In the genomic region with DNA sequence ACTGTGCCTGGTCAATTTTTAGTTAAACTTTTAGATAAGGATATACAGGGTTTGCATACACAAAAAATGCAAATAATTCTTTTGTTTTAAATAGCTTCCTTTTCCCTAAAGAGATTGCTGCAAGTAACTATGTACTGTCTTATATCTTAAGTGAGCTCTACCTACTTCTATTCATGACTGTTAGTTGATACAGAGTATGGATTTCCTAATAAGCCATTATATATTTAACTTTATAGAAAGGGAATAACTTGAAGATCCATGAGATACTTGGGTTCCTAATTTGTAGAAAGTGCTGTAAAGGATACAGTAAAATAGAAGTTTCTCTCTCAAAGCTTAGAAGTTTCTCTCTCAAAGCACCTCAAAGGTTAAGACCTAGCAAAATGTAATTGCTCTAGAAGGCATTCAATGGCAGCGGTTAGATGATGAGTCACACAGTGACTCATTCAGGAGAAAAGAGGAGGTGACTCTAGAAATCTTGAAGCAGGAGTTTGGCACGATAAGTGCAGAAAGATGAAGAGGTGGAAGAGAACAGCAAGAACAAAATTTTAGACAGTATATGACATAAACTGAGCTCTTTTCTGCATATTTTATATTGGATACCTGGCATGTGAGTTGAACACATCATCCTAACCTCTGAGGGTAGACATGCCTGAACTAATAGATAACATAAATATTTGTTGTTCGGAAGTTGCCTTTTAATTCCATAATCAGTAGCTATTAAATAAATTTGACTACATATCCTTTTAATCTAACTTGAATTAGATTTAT, we compare ENCODE assay signal across 8 cellular contexts. TPM values are rescaled to one million over a fixed set of nuclear protein-coding genes. Genes with fewer than 3 reads are reported as not detected.
DNase-seq lines count a peak whose midpoint lies in the region; ATAC-seq, FAIRE-seq and TF ChIP-seq lines count a peak whose summit lies in the region.

No MANE protein-coding gene starts in this region.

- peaks cover 49% of the 10 kb centered on the region for H3K36me3 Mint-ChIP-seq in endodermal cell (ENCODE audit: low read depth)

- TF ChIP-seq CTCF in GM12878 (IDR thresholded peaks at IDR 0.05 in 2 of 3, conservative IDR thresholded peaks at IDR 0.05 in 1 of 3; ENCODE audit: control insufficient read depth in 2 of 3, extremely low read depth in 1 of 3, insufficient read depth in 1 of 3, low read depth in 3 of 3, low read length in 3 of 3) (no peak), osteoblast (IDR thresholded peaks at IDR 0.05; ENCODE audit: extremely low read depth, low read depth, low read length) (no peak), endodermal cell (conservative IDR thresholded peaks at IDR 0.05) (no peak), kidney (IDR thresholded peaks at IDR 0.05; ENCODE audit: borderline replicate concordance, extremely low read depth, insufficient read depth) (no peak)

- ATAC-seq in GM18498 (IDR thresholded peaks at IDR 0.05; ENCODE audit: unreplicated experiment) (peak; percentile 48), HG02588 (IDR thresholded peaks at IDR 0.05; ENCODE audit: unreplicated experiment) (peak; percentile 64), GM12878 (peak; percentile 85)

- no peaks in the 10 kb centered on the region for H4K20me1 ChIP-seq in GM12878 (ENCODE audit: control insufficient read depth, insufficient read depth)
- H4K20me1 ChIP-seq in osteoblast (ENCODE audit: insufficient read depth, low read length): no peaks in the 10 kb centered on the region

- H3K4me3 ChIP-seq in GM12878 (no peak overlapping the region), osteoblast (ENCODE audit: insufficient read depth, low read length) (no peak overlapping the region), endodermal cell (ENCODE audit: low read length) (no peak overlapping the region), kidney (ENCODE audit: low read length in 2 of 2) (no peak overlapping the region)

- DNase-seq in NOMO-1 treated with dmso at 0.1 percent for 144 hours (lab: John Stamatoyannopoulos, UW; ENCODE audit: unreplicated experiment) (peak; percentile 84), GM12878 (ENCODE audit: low read depth, low spot score) (no peak), osteoblast (ENCODE audit: insufficient read length, low spot score, missing footprints) (peak; percentile 90), NCI-H748 treated with DMSO at 0.1 percent for 48 hours (lab: John Stamatoyannopoulos, UW) (no peak), endodermal cell (no peak), kidney (no peak)

- peaks cover 0 to 27% of the 10 kb centered on the region in 2 experiments; a peak in 3 of 4 replicates for H3K36me3 ChIP-seq in GM12878 (ENCODE audit: control insufficient read depth in 2 of 2, insufficient read depth in 2 of 2, low read length in 1 of 2)
- H3K36me3 ChIP-seq in osteoblast (ENCODE audit: insufficient read depth, low read length): peaks cover 59% of the 10 kb centered on the region
- peaks cover 77% of the 10 kb centered on the region for H3K36me3 ChIP-seq in endodermal cell (ENCODE audit: control insufficient read depth, insufficient read depth, low read length)
- peaks cover 9 to 43% of the 10 kb centered on the region in 2 donors for H3K36me3 ChIP-seq in kidney (ENCODE audit: control insufficient read depth in 1 of 2, insufficient read depth in 2 of 2, low read length in 2 of 2)

- H3K27ac ChIP-seq in GM12878 (ENCODE audit: control insufficient read depth, insufficient read depth): no peak overlapping the region; the same call in 1 of the 2 replicates
- peak overlapping the region; percentile 35 for H3K27ac ChIP-seq in osteoblast (ENCODE audit: low read depth, low read length)
- no peak overlapping the region for H3K27ac ChIP-seq in endodermal cell (ENCODE audit: low read depth, low read length)
- H3K27ac ChIP-seq in kidney (ENCODE audit: low read depth in 2 of 2, low read length in 2 of 2): peak overlapping the region in 1 of 2 donors; percentile 2

- SMC1A ChIA-PET in GM12878 (lab: Charles Lee; ENCODE audit: uncharacterized antibody, unreplicated experiment): interaction anchor here (0.6 to 1.1 kb wide), 3 partner anchors 9 to 80 kb away, joined by 3 read pairs; partner anchors contain the start of genes BRIX1 and RAD1

- intact Hi-C loops in GM12878 (cut with micrococcal nuclease; ENCODE audit: unreplicated experiment) (loop anchor here (10.0 kb wide), 1 partner anchor 1231 kb away; the partner anchor contains the start of genes LMBRD2 and SKP2), kidney (cut with DNase I) (no loop called here)

- BruUV-seq in GM12878 (replicated peaks; lab: Mats Ljungman, UMichigan): no TSS peak

- H3K9ac ChIP-seq in GM12878 (ENCODE audit: control insufficient read depth, insufficient read depth, low read length) (no peak overlapping the region), endodermal cell (ENCODE audit: extremely low read depth, low read length, poor library complexity, severe bottlenecking) (no peak overlapping the region), kidney (ENCODE audit: low read length in 2 of 2) (no peak overlapping the region)

- CTCF ChIA-PET in GM12878 (lab: Yijun Ruan, JAX): interaction anchor here (0.9 to 2.3 kb wide), 4 partner anchors 20 to 103 kb away, joined by 3 to 8 read pairs (median 4); no protein-coding TSS in a partner anchor

- no peaks in the 10 kb centered on the region; the same call in 1 of the 2 replicates for H3K4me1 ChIP-seq in GM12878 (ENCODE audit: control insufficient read depth, insufficient read depth, low read length)
- peaks cover 14% of the 10 kb centered on the region for H3K4me1 ChIP-seq in osteoblast (ENCODE audit: insufficient read depth, low read length)
- H3K4me1 ChIP-seq in endodermal cell (ENCODE audit: control insufficient read depth, insufficient read depth, low read length): no peaks in the 10 kb centered on the region
- H3K4me1 ChIP-seq in kidney (ENCODE audit: control insufficient read depth in 1 of 2, insufficient read depth in 1 of 2, low read depth in 1 of 2, low read length in 2 of 2): no peaks in the 10 kb centered on the region

- no peak for TF ChIP-seq RAD21 in GM12878 (IDR thresholded peaks at IDR 0.05; ENCODE audit: insufficient read depth, low read depth, low read length)

- no peaks in the 10 kb centered on the region for H3K9me3 Mint-ChIP-seq in endodermal cell

- no peak overlapping the region for H2AFZ ChIP-seq in GM12878 (ENCODE audit: control insufficient read depth, low read depth, low read length)
- no peak overlapping the region for H2AFZ ChIP-seq in osteoblast (ENCODE audit: low read length)

- no peak overlapping the region for H3K4me3 Mint-ChIP-seq in endodermal cell

- H3K4me1 Mint-ChIP-seq in endodermal cell: no peaks in the 10 kb centered on the region

- RAD21 ChIA-PET in GM12878 (lab: Charles Lee; ENCODE audit: unreplicated experiment): interaction anchor here (1.0 to 2.0 kb wide), 2 partner anchors 9 to 24 kb away, joined by 3 to 8 read pairs; partner anchors contain the start of genes BRIX1 and RAD1

- H3K27me3 Mint-ChIP-seq in endodermal cell (ENCODE audit: insufficient read depth): no peaks in the 10 kb centered on the region

- no peak for FAIRE-seq in GM12878 (lab: Jason Lieb, UNC)
- no peak for FAIRE-seq in kidney (lab: Jason Lieb, UNC)

- TF ChIP-seq POLR2A in GM12878 (IDR thresholded peaks at IDR 0.05; ENCODE audit: low read depth, low read length): no peak

- POLR2A ChIA-PET in GM12878 (lab: Charles Lee): no interaction called here

- TF ChIP-seq EP300 in GM12878 (IDR thresholded peaks at IDR 0.05; ENCODE audit: borderline replicate concordance in 1 of 2, control insufficient read depth in 1 of 2, low read depth in 2 of 2, low read length in 2 of 2): no peak; a peak in 1 of 4 replicates

- H3K79me2 ChIP-seq in GM12878 (ENCODE audit: control insufficient read depth, insufficient read depth, low read length) (peaks cover 17% of the 10 kb centered on the region), osteoblast (ENCODE audit: insufficient read depth, low read length) (peaks cover 18% of the 10 kb centered on the region)

- no peak overlapping the region for H3K27ac Mint-ChIP-seq in endodermal cell

- in situ Hi-C loops in GM12878 (cut with MboI): loop anchor here (25.0 kb wide), 2 partner anchors 437 to 912 kb away; partner anchors contain the start of gene AMACR

- H3K4me2 ChIP-seq in GM12878 (ENCODE audit: control insufficient read depth, insufficient read depth): no peak overlapping the region
- peak overlapping the region; percentile 18 for H3K4me2 ChIP-seq in osteoblast (ENCODE audit: insufficient read depth, low read length)

- H3K27me3 ChIP-seq in GM12878 (replicated peaks in 1 of 2; ENCODE audit: control insufficient read depth in 2 of 2, insufficient read depth in 2 of 2, low read length in 1 of 2): no peaks in the 10 kb centered on the region
- no peaks in the 10 kb centered on the region for H3K27me3 ChIP-seq in osteoblast (ENCODE audit: insufficient read depth, low read length)
- H3K27me3 ChIP-seq in endodermal cell (ENCODE audit: control insufficient read depth, insufficient read depth, low read length, poor library complexity, severe bottlenecking): no peaks in the 10 kb centered on the region

- H3K9me3 ChIP-seq in GM12878 (replicated peaks; ENCODE audit: control insufficient read depth, insufficient read depth, low read length) (no peaks in the 10 kb centered on the region), osteoblast (ENCODE audit: low read depth, low read length) (no peaks in the 10 kb centered on the region), endodermal cell (ENCODE audit: control insufficient read depth, low read length) (no peaks in the 10 kb centered on the region), kidney (ENCODE audit: control insufficient read depth in 1 of 2, low read length in 2 of 2) (no peaks in the 10 kb centered on the region)

- WGBS in GM12878 (ENCODE audit: insufficient coverage, insufficient replicate concordance, low lambda C conversion rate, missing lambda C conversion rate): 52% methylated on average over 3 of the region's 3 CpGs
- WGBS in endodermal cell (ENCODE audit: insufficient coverage in 1 of 2, insufficient read length in 1 of 2), 2 experiments: 79 to 94% methylated on average over 2 of the region's 3 CpGs

RNA-seq across cellular contexts. Expression of gene DNAJC21, which starts 5.5 kb away (rescaled TPM):
- total RNA-seq in GM12878 (2013; cell fraction: nucleolus; rRNA removed): 48.5 and 50.6 TPM in 2 replicates
- total RNA-seq in GM12878 (2014; rRNA removed) (16.5 and 22.8 TPM in 2 replicates), GM12878 (2014; rRNA removed; fragmentation: Illumina TruSeq; extraction: Trizol) (50.3 and 53.5 TPM in 2 replicates), GM12878 (2021) (34.6 and 36.3 TPM in 2 replicates), osteoblast (31.5 and 32.2 TPM in 2 replicates), endodermal cell (10 to 100 TPM; 49.6 to 53.5 TPM), kidney (45.0 TPM)
- 26.3 TPM for polyA plus RNA-seq in GM12878 (2011; ENCODE audit: low read depth)
- polyA plus RNA-seq in GM12878 (2011; rRNA removed) (30.9 and 53.1 TPM in 2 replicates), GM12878 (2014; fragmentation: Illumina TruSeq; extraction: Trizol) (51.7 and 60.6 TPM in 2 replicates), GM12878 (2014; fragmentation: Nextera tagmentation; extraction: Ambion mirVana) (10 to 100 TPM; 14.6 to 22.0 TPM), GM12878 (2014; rRNA removed) (19.7 and 25.4 TPM in 2 replicates), GM12878 (2016; fragmentation: Nextera tagmentation; extraction: Ambion mirVana) (10 to 100 TPM in 1 of 2 experiments, 1 to 10 TPM in 1; 9.2 to 11.6 TPM), kidney (ENCODE audit: insufficient read depth, low read depth, low replicate concordance) (24.5 TPM)
- polyA plus RNA-seq in GM12878 (2011; cell fraction: cytosol; rRNA removed): 7.6 and 7.8 TPM in 2 replicates
- 13.5 and 19.1 TPM in 2 replicates for polyA plus RNA-seq in GM12878 (2011; cell fraction: nucleus; rRNA removed)
- 28.7 and 32.3 TPM in 2 replicates for polyA plus RNA-seq in GM12878 (2012)
- polyA minus RNA-seq in GM12878 (2011; rRNA and poly(A)+ RNA removed): 12.1 and 17.2 TPM in 2 replicates
- polyA minus RNA-seq in GM12878 (2011; cell fraction: cytosol; rRNA and poly(A)+ RNA removed): 7.6 and 8.2 TPM in 2 replicates
- polyA minus RNA-seq in GM12878 (2011; cell fraction: nucleus; rRNA and poly(A)+ RNA removed): 13.9 and 23.4 TPM in 2 replicates
- polyA plus RNA-seq in endodermal cell (2013, experiment 1 of 2): 49.4 TPM
- 51.5 TPM for polyA plus RNA-seq in endodermal cell (2013, experiment 2 of 2)

RNA-seq across cellular contexts. Expression of gene BRIX1, which starts 8.4 kb away (rescaled TPM):
- total RNA-seq in GM12878 (2013; cell fraction: nucleolus; rRNA removed): 44.1 and 49.0 TPM in 2 replicates
- total RNA-seq in GM12878 (2014; rRNA removed): 80.5 and 87.2 TPM in 2 replicates
- 74.2 and 80.3 TPM in 2 replicates for total RNA-seq in GM12878 (2014; rRNA removed; fragmentation: Illumina TruSeq; extraction: Trizol)
- total RNA-seq in GM12878 (2021): 48.3 and 50.4 TPM in 2 replicates
- polyA plus RNA-seq in GM12878 (2011; ENCODE audit: low read depth): 21.5 TPM
- polyA plus RNA-seq in GM12878 (2011; rRNA removed): 71.4 and 113 TPM in 2 replicates
- polyA plus RNA-seq in GM12878 (2011; cell fraction: cytosol; rRNA removed): 14.7 and 16.4 TPM in 2 replicates
- 26.5 and 30.2 TPM in 2 replicates for polyA plus RNA-seq in GM12878 (2011; cell fraction: nucleus; rRNA removed)
- polyA plus RNA-seq in GM12878 (2012): 24.4 and 29.5 TPM in 2 replicates
- 83.1 and 114 TPM in 2 replicates for polyA plus RNA-seq in GM12878 (2014; fragmentation: Illumina TruSeq; extraction: Trizol)
- 10 to 100 TPM; 58.2 to 77.4 TPM for polyA plus RNA-seq in GM12878 (2014; fragmentation: Nextera tagmentation; extraction: Ambion mirVana)
- 49.5 and 59.5 TPM in 2 replicates for polyA plus RNA-seq in GM12878 (2014; rRNA removed)
- 100 to 1,000 TPM; 113 to 119 TPM for polyA plus RNA-seq in GM12878 (2016; fragmentation: Nextera tagmentation; extraction: Ambion mirVana)
- polyA minus RNA-seq in GM12878 (2011; rRNA and poly(A)+ RNA removed): 17.9 and 25.5 TPM in 2 replicates
- polyA minus RNA-seq in GM12878 (2011; cell fraction: cytosol; rRNA and poly(A)+ RNA removed): 17.1 and 23.2 TPM in 2 replicates
- 11.4 and 19.9 TPM in 2 replicates for polyA minus RNA-seq in GM12878 (2011; cell fraction: nucleus; rRNA and poly(A)+ RNA removed)
- total RNA-seq in osteoblast: 54.2 and 59.7 TPM in 2 replicates
- total RNA-seq in endodermal cell: 10 to 100 TPM; 46.0 to 54.7 TPM
- polyA plus RNA-seq in endodermal cell (2013, experiment 1 of 2): 45.1 TPM
- 43.8 TPM for polyA plus RNA-seq in endodermal cell (2013, experiment 2 of 2)
- 22.9 TPM for total RNA-seq in kidney
- 23.1 TPM for polyA plus RNA-seq in kidney (ENCODE audit: insufficient read depth, low read depth, low replicate concordance)

RNA-seq across cellular contexts. Expression of gene RAD1, which starts 8.6 kb away (rescaled TPM):
- total RNA-seq in GM12878 (2013; cell fraction: nucleolus; rRNA removed): 30.3 and 31.4 TPM in 2 replicates
- 38.4 and 43.0 TPM in 2 replicates for total RNA-seq in GM12878 (2014; rRNA removed)
- total RNA-seq in GM12878 (2014; rRNA removed; fragmentation: Illumina TruSeq; extraction: Trizol): 27.1 and 28.5 TPM in 2 replicates
- 22.4 and 24.3 TPM in 2 replicates for total RNA-seq in GM12878 (2021)
- polyA plus RNA-seq in GM12878 (2011; ENCODE audit: low read depth): 11.8 TPM
- polyA plus RNA-seq in GM12878 (2011; rRNA removed): 31.4 and 36.1 TPM in 2 replicates
- polyA plus RNA-seq in GM12878 (2011; cell fraction: cytosol; rRNA removed): 11.6 and 23.1 TPM in 2 replicates
- polyA plus RNA-seq in GM12878 (2011; cell fraction: nucleus; rRNA removed): 13.9 and 16.5 TPM in 2 replicates
- polyA plus RNA-seq in GM12878 (2012): 17.6 and 18.0 TPM in 2 replicates
- 17.7 and 21.1 TPM in 2 replicates for polyA plus RNA-seq in GM12878 (2014; fragmentation: Illumina TruSeq; extraction: Trizol)
- polyA plus RNA-seq in GM12878 (2014; fragmentation: Nextera tagmentation; extraction: Ambion mirVana): 10 to 100 TPM; 43.4 to 58.4 TPM
- polyA plus RNA-seq in GM12878 (2014; rRNA removed): 31.3 and 32.9 TPM in 2 replicates
- 10 to 100 TPM; 43.9 to 57.0 TPM for polyA plus RNA-seq in GM12878 (2016; fragmentation: Nextera tagmentation; extraction: Ambion mirVana)
- 18.3 and 26.7 TPM in 2 replicates for polyA minus RNA-seq in GM12878 (2011; rRNA and poly(A)+ RNA removed)
- 10.8 and 11.4 TPM in 2 replicates for polyA minus RNA-seq in GM12878 (2011; cell fraction: cytosol; rRNA and poly(A)+ RNA removed)
- 18.5 and 33.1 TPM in 2 replicates for polyA minus RNA-seq in GM12878 (2011; cell fraction: nucleus; rRNA and poly(A)+ RNA removed)
- 54.6 and 58.3 TPM in 2 replicates for total RNA-seq in osteoblast
- 10 to 100 TPM; 29.3 to 29.8 TPM for total RNA-seq in endodermal cell
- 37.1 TPM for polyA plus RNA-seq in endodermal cell (2013, experiment 1 of 2)
- 35.3 TPM for polyA plus RNA-seq in endodermal cell (2013, experiment 2 of 2)
- total RNA-seq in kidney: 14.8 TPM
- polyA plus RNA-seq in kidney (ENCODE audit: insufficient read depth, low read depth, low replicate concordance): 15.3 TPM

Comparison
In these comparisons a context has a peak if more than half of its experiments do, and no peak if none do; other contexts are left out.
1. DNase-seq: peak in NOMO-1 treated with dmso at 0.1 percent for 144 hours (single experiment) and osteoblast (single experiment); none in GM12878 (single experiment), NCI-H748 treated with DMSO at 0.1 percent for 48 hours (single experiment), endodermal cell (single experiment) and kidney (single experiment).
2. Peak in every context shown above with its lines, with median percentiles within 50 percentile points of each other: ATAC-seq.